20 cellular contexts compared by ENCODE assay signal in the genomic region with DNA sequence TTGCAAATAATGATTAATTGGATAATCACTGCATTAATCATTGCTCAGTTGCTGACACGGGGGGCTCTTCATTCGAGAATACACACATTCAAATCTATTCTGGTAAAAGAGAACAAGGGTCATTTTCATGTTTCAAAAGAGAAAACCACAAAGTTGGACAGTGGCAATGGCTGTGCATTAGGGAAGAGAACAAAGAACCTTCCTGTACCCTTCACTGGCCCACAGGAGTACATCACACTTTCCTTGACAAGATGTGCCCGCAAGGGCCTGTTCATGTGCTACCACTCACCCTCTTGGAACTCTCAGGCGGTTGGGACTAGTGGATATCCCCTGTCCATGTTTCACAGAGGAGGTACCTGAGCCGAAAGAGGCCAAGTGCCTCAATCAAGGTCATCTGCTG.
A peak's percentile ranks its signal among the peaks of the same experiment; 100 is the strongest.
DNase-seq lines count a peak whose midpoint lies in the region; ATAC-seq and TF ChIP-seq lines count a peak whose summit lies in the region.
"Had no signal": no experiment of that assay in that cellular context is flagged by ENCODE, and none has a peak within 500 bp of the region (broad histone marks: within the 10 kb centered on the region; RNA-seq: fewer than 3 reads in every experiment).

No MANE protein-coding gene starts in this region.

- no peak overlapping the region for H3K4me2 ChIP-seq in SK-N-SH
- H3K4me2 ChIP-seq: BLaER1 had no signal

- H3F3A ChIP-seq in SK-N-SH (replicated peaks; ENCODE audit: insufficient read depth): no peaks in the 10 kb centered on the region

- POLR2A ChIA-PET in SK-N-SH (lab: Yijun Ruan, JAX): no interaction called here

- TF ChIP-seq CTCF in SK-N-SH (IDR thresholded peaks at IDR 0.05) (no peak), chondrocyte (IDR thresholded peaks at IDR 0.05) (no peak)

- peaks cover 28% of the 10 kb centered on the region for H3K36me3 Mint-ChIP-seq in chondrocyte (ENCODE audit: low read depth)
- H3K36me3 Mint-ChIP-seq in activated naive CD4-positive, alpha-beta T cell treated with anti-CD3 and anti-CD28 coated beads for 36 hours (ENCODE audit: low read depth): no peaks in the 10 kb centered on the region
- H3K36me3 Mint-ChIP-seq: CD4-positive, alpha-beta memory T cell; CD4-positive, CD25-positive, alpha-beta regulatory T cell; CD8-positive, alpha-beta memory T cell had no signal

- CTCF ChIA-PET in SK-N-SH (lab: Yijun Ruan, JAX): interaction anchor here (1.6 to 1.8 kb wide), 2 partner anchors 8 to 137 kb away, joined by 3 to 18 read pairs; no protein-coding TSS in a partner anchor
- CTCF ChIA-PET in activated naive CD4-positive, alpha-beta T cell treated with anti-CD3 and anti-CD28 coated beads for 36 hours (lab: Charles Lee): interaction anchor here (1.0 kb wide), 1 partner anchor 14 kb away, joined by 6 read pairs; no protein-coding TSS in a partner anchor

- no peaks in the 10 kb centered on the region for H3K9me3 Mint-ChIP-seq in chondrocyte (ENCODE audit: low read depth)
- H3K9me3 Mint-ChIP-seq in activated naive CD4-positive, alpha-beta T cell treated with anti-CD3 and anti-CD28 coated beads for 36 hours: no peaks in the 10 kb centered on the region
- H3K9me3 Mint-ChIP-seq: CD14-positive monocyte; CD4-positive, alpha-beta memory T cell; CD4-positive, CD25-positive, alpha-beta regulatory T cell; CD8-positive, alpha-beta memory T cell had no signal

- peaks cover 48% of the 10 kb centered on the region for H3K4me1 Mint-ChIP-seq in chondrocyte (ENCODE audit: low read depth)
- H3K4me1 Mint-ChIP-seq in activated naive CD4-positive, alpha-beta T cell treated with anti-CD3 and anti-CD28 coated beads for 36 hours (ENCODE audit: low read depth): no peaks in the 10 kb centered on the region
- H3K4me1 Mint-ChIP-seq: CD4-positive, alpha-beta memory T cell; CD4-positive, CD25-positive, alpha-beta regulatory T cell; CD8-positive, alpha-beta memory T cell had no signal

- no peaks in the 10 kb centered on the region for H3K27me3 Mint-ChIP-seq in chondrocyte (ENCODE audit: low read depth)
- H3K27me3 Mint-ChIP-seq in activated naive CD4-positive, alpha-beta T cell treated with anti-CD3 and anti-CD28 coated beads for 36 hours (ENCODE audit: low read depth): no peaks in the 10 kb centered on the region
- H3K27me3 Mint-ChIP-seq: CD4-positive, alpha-beta memory T cell; CD4-positive, CD25-positive, alpha-beta regulatory T cell had no signal

- no peak overlapping the region for H2AFZ ChIP-seq in SK-N-SH (ENCODE audit: low read depth)

- H3K9me2 ChIP-seq in SK-N-SH: no peaks in the 10 kb centered on the region

- H3K4me3 ChIP-seq in SK-N-SH (ENCODE audit: low read depth in 2 of 2, low read length in 1 of 2): no peak overlapping the region
- H3K4me3 ChIP-seq: BLaER1 had no signal

- no peak for DNase-seq in SK-N-SH
- DNase-seq in SK-MEL-5 (ENCODE audit: low read depth, low spot score): peak; percentile 85
- DNase-seq in chondrocyte (ENCODE audit: low spot score): no peak
- DNase-seq in effector CD4-positive, alpha-beta T cell: no peak
- DNase-seq in activated naive CD4-positive, alpha-beta T cell treated with anti-CD3 and anti-CD28 coated beads for 36 hours: no peak
- DNase-seq in A172 (ENCODE audit: low spot score): no peak
- DNase-seq: ACHN; C1 segment of cervical spinal cord; Caco-2; Calu3; CD4-positive, alpha-beta memory T cell; CD4-positive, CD25-positive, alpha-beta regulatory T cell; CD8-positive, alpha-beta memory T cell; DMS79 treated with DMSO at 0.1 percent for 48 hours; GF-D8 had no signal

- peaks cover 18 to 25% of the 10 kb centered on the region in 2 experiments for H3K36me3 ChIP-seq in SK-N-SH (replicated peaks in 1 of 2; ENCODE audit: control insufficient read depth in 1 of 2, insufficient read depth in 2 of 2, low read length in 1 of 2)
- H3K36me3 ChIP-seq: BLaER1 had no signal

- no peaks in the 10 kb centered on the region for H3K27me3 ChIP-seq in SK-N-SH (ENCODE audit: insufficient read depth)
- H3K27me3 ChIP-seq: BE2C, BLaER1 had no signal

- H3K4me1 ChIP-seq in SK-N-SH (ENCODE audit: control insufficient read depth in 1 of 2, insufficient read depth in 2 of 2, low read depth in 1 of 2, low read length in 1 of 2): peaks cover 9 to 28% of the 10 kb centered on the region in 2 experiments; a peak in 3 of 4 replicates
- H3K4me1 ChIP-seq: Caco-2 had no signal

- no peaks in the 10 kb centered on the region for H4K20me1 ChIP-seq in SK-N-SH (ENCODE audit: insufficient read depth)
- H4K20me1 ChIP-seq: BLaER1 had no signal

- no peak overlapping the region for H3K9ac ChIP-seq in SK-N-SH
- H3K9ac ChIP-seq: BLaER1 had no signal

- no peaks in the 10 kb centered on the region; the same call in 1 of the 2 replicates for H3K79me2 ChIP-seq in SK-N-SH (ENCODE audit: insufficient read depth)

- no peak for ATAC-seq in SK-N-SH treated with all-trans-retinoic acid at 6 μM for 48 hours

- intact Hi-C loops in activated naive CD4-positive, alpha-beta T cell treated with anti-CD3 and anti-CD28 coated beads for 36 hours (cut with micrococcal nuclease): no loop called here

- peak overlapping the region in 1 of 2 experiments; percentile 95; a peak in 2 of 4 replicates for H3K27ac ChIP-seq in SK-N-SH (ENCODE audit: low read depth in 2 of 2, low read length in 1 of 2)
- H3K27ac ChIP-seq: 22Rv1, BLaER1 had no signal

- no peak for TF ChIP-seq RAD21 in SK-N-SH (IDR thresholded peaks at IDR 0.05; ENCODE audit: low read length)

- 76% methylated on average over 3 of the region's 5 CpGs for WGBS in SK-N-SH (ENCODE audit: low lambda C conversion rate)

- H3K9me3 ChIP-seq in SK-N-SH: no peaks in the 10 kb centered on the region
- H3K9me3 ChIP-seq: BE2C, BLaER1, Caco-2 had no signal

- in situ Hi-C loops in SK-MEL-5 (cut with HindIII; ENCODE audit: low pct_unique_long_range_greater_than_20kb, low sequenced_read_pairs): no loop called here

- TF ChIP-seq EP300 in SK-N-SH (IDR thresholded peaks at IDR 0.05; ENCODE audit: borderline replicate concordance in 1 of 2, low read depth in 1 of 2, low read length in 1 of 2): no peak

- H3K27ac Mint-ChIP-seq in chondrocyte (ENCODE audit: unreplicated experiment): peak overlapping the region; percentile 5
- H3K27ac Mint-ChIP-seq in activated naive CD4-positive, alpha-beta T cell treated with anti-CD3 and anti-CD28 coated beads for 36 hours: no peak overlapping the region
- H3K27ac Mint-ChIP-seq: CD14-positive monocyte; CD4-positive, alpha-beta memory T cell; CD4-positive, CD25-positive, alpha-beta regulatory T cell; CD8-positive, alpha-beta memory T cell had no signal

- no peak overlapping the region for H3K4me3 Mint-ChIP-seq in chondrocyte (ENCODE audit: unreplicated experiment)
- no peak overlapping the region for H3K4me3 Mint-ChIP-seq in activated naive CD4-positive, alpha-beta T cell treated with anti-CD3 and anti-CD28 coated beads for 36 hours
- H3K4me3 Mint-ChIP-seq: CD14-positive monocyte; CD4-positive, alpha-beta memory T cell; CD4-positive, CD25-positive, alpha-beta regulatory T cell; CD8-positive, alpha-beta memory T cell had no signal

TF ChIP-seq in SK-N-SH, 30 proteins besides CTCF, POLR2A, EP300 and RAD21:
- 0 out of 2 replicates have a peak, but pooled peaks have one; percentile 0 for TF ChIP-seq RFX5 (IDR thresholded peaks at IDR 0.05; ENCODE audit: low read length)
- TF ChIP-seq RXRA (IDR thresholded peaks at IDR 0.05; ENCODE audit: borderline replicate concordance, low read depth): no peak
- no peak for TF ChIP-seq GATA2 (CRISPR knock-in tag; IDR thresholded peaks at IDR 0.05)

TF ChIP-seq in SK-N-SH treated with all-trans-retinoic acid at 6 μM for 48 hours, 23 proteins besides CTCF, POLR2A, EP300 and RAD21:
- TF ChIP-seq BACH2 (CRISPR knock-in tag; IDR thresholded peaks at IDR 0.05; ENCODE audit: borderline replicate concordance): no peak
- no peak for TF ChIP-seq ARNTL (CRISPR knock-in tag; IDR thresholded peaks at IDR 0.05; ENCODE audit: borderline replicate concordance, low read depth)
- TF ChIP-seq, protein P1, sequence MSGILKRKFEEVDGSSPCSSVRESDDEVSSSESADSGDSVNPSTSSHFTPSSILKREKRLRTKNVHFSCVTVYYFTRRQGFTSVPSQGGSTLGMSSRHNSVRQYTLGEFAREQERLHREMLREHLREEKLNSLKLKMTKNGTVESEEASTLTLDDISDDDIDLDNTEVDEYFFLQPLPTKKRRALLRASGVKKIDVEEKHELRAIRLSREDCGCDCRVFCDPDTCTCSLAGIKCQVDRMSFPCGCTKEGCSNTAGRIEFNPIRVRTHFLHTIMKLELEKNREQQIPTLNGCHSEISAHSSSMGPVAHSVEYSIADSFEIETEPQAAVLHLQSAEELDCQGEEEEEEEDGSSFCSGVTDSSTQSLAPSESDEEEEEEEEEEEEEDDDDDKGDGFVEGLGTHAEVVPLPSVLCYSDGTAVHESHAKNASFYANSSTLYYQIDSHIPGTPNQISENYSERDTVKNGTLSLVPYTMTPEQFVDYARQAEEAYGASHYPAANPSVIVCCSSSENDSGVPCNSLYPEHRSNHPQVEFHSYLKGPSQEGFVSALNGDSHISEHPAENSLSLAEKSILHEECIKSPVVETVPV (CRISPR knock-in tag; IDR thresholded peaks at IDR 0.05): no peak
- TF ChIP-seq TCF4 (CRISPR knock-in tag; IDR thresholded peaks at IDR 0.05; ENCODE audit: borderline replicate concordance): no peak
